Comparison of ENCODE assay signal across 1 cellular context in the genomic region with DNA sequence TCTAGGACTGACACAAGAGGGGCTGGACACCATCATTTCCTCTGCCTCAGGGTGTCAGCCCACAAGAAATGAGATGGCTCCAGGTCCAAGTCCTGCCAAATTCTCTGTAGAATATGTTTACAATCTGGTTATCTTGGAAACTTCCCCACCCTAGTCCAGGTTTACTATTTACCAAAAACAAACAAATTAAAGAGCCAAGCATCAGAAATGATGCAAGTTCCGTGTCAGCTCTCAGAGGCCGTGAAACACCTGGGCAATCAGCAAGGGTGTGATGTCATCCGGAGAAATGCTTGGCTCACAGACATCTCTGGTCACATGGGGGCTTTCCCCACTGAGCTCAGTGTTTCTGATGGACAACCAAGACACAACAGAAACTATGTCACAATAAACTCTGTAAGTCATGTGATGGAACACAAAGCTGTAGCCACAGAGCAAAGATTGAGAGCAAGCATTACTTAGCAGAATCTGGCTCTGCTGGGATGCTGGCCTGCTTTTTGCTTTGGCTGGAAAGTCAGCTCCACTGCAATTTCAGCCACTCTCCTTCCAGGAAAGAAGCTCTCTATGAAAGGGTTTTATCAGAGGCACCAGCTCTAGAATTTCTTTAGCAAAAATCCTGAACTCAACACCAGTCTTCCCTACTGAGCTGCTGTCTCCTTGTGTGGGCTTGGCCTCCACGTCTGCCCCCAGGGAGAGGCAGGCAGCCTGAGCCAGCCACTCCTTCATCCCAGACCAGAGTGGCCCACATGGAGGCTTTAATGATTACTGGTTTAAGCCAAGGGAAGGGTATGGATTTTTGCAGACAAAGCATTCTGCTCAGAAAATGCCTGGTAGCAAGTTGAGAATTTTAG.
TF ChIP-seq lines count a peak whose summit lies in the region.

No MANE protein-coding gene starts in this region.

TF ChIP-seq in SK-N-SH treated with all-trans-retinoic acid at 6 μM for 48 hours, 23 proteins besides CTCF, POLR2A, EP300 and RAD21 (continued from another document):
- TF ChIP-seq, protein P1, sequence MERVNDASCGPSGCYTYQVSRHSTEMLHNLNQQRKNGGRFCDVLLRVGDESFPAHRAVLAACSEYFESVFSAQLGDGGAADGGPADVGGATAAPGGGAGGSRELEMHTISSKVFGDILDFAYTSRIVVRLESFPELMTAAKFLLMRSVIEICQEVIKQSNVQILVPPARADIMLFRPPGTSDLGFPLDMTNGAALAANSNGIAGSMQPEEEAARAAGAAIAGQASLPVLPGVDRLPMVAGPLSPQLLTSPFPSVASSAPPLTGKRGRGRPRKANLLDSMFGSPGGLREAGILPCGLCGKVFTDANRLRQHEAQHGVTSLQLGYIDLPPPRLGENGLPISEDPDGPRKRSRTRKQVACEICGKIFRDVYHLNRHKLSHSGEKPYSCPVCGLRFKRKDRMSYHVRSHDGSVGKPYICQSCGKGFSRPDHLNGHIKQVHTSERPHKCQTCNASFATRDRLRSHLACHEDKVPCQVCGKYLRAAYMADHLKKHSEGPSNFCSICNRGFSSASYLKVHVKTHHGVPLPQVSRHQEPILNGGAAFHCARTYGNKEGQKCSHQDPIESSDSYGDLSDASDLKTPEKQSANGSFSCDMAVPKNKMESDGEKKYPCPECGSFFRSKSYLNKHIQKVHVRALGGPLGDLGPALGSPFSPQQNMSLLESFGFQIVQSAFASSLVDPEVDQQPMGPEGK (CRISPR knock-in tag; IDR thresholded peaks at IDR 0.05; ENCODE audit: borderline replicate concordance) = no peak
- TF ChIP-seq ISL1 (CRISPR knock-in tag; IDR thresholded peaks at IDR 0.05) (no peak), TOX (CRISPR knock-in tag; IDR thresholded peaks at IDR 0.05; ENCODE audit: borderline replicate concordance) (no peak)
- TF ChIP-seq, protein P2, sequence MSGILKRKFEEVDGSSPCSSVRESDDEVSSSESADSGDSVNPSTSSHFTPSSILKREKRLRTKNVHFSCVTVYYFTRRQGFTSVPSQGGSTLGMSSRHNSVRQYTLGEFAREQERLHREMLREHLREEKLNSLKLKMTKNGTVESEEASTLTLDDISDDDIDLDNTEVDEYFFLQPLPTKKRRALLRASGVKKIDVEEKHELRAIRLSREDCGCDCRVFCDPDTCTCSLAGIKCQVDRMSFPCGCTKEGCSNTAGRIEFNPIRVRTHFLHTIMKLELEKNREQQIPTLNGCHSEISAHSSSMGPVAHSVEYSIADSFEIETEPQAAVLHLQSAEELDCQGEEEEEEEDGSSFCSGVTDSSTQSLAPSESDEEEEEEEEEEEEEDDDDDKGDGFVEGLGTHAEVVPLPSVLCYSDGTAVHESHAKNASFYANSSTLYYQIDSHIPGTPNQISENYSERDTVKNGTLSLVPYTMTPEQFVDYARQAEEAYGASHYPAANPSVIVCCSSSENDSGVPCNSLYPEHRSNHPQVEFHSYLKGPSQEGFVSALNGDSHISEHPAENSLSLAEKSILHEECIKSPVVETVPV (CRISPR knock-in tag; IDR thresholded peaks at IDR 0.05) = no peak
- TF ChIP-seq, protein P3, sequence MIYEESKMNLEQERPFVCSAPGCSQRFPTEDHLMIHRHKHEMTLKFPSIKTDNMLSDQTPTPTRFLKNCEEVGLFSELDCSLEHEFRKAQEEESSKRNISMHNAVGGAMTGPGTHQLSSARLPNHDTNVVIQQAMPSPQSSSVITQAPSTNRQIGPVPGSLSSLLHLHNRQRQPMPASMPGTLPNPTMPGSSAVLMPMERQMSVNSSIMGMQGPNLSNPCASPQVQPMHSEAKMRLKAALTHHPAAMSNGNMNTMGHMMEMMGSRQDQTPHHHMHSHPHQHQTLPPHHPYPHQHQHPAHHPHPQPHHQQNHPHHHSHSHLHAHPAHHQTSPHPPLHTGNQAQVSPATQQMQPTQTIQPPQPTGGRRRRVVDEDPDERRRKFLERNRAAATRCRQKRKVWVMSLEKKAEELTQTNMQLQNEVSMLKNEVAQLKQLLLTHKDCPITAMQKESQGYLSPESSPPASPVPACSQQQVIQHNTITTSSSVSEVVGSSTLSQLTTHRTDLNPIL (CRISPR knock-in tag; IDR thresholded peaks at IDR 0.05; ENCODE audit: low read depth) = no peak
TF ChIP-seq in SK-N-SH treated with all-trans-retinoic acid at 6 μM for 48 hours: peak in this region for 0.
